ENCODE assay signal across 8 cellular contexts in the genomic region with DNA sequence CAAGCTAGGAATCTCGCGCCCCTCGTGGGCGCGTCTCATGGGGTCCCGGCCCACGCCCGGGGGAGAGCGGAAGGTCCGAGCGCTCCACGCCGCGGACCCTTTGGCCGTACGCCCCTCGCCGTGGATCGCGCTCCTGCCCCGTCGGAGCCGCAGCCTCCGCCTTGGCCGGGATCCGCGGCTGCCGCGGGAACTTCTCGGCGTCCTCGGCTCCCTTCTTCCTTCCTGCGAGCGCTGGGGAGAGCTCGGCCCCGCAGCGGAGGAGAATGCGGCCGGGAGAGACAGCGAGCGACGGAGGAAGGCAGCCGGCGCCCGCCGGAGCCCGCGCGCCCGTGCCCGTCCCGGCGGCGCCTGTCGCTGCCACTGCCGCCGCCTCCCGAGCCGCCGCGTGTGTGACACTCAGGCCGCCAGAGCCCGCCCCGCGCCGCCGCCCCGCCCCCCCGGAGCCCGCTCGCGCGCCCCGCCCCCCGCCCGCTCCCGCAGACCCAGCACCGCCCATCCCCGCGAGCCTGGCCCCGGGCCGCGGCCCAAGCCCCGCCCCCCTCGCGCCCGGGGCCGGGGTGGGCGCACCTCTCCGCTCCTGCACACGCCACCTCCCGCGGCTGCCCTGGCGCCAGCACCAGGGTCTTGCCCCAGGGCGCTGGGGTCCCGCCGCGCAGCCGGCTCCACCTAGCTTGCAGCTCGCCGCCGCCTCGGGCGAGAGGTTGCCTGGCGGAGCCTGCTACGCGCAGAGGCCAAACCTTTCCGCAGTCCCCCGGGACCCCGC. TPM values are rescaled to one million over a fixed set of nuclear protein-coding genes. Genes with fewer than 3 reads are reported as not detected.
DNase-seq lines count a peak whose midpoint lies in the region; ATAC-seq and TF ChIP-seq lines count a peak whose summit lies in the region.

A gene with protein sequence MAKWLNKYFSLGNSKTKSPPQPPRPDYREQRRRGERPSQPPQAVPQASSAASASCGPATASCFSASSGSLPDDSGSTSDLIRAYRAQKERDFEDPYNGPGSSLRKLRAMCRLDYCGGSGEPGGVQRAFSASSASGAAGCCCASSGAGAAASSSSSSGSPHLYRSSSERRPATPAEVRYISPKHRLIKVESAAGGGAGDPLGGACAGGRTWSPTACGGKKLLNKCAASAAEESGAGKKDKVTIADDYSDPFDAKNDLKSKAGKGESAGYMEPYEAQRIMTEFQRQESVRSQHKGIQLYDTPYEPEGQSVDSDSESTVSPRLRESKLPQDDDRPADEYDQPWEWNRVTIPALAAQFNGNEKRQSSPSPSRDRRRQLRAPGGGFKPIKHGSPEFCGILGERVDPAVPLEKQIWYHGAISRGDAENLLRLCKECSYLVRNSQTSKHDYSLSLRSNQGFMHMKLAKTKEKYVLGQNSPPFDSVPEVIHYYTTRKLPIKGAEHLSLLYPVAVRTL (minus strand): TSS at position 362 of the 763 bp plus-strand sequence. CDS start 582 bp downstream, outside the sequence.

- H3K79me2 ChIP-seq in MM.1S (ENCODE audit: low read length) (no peaks in the 10 kb centered on the region), hepatocyte (peaks cover 44% of the 10 kb centered on the region)

- no peaks in the 10 kb centered on the region for H3K36me3 Mint-ChIP-seq in T-helper 2 cell treated with Interferon-gamma antibody and Interleukin-4, amounts not matched to agents 5 μg/mL and 100 μg/mL, for 36 hours (ENCODE audit: low read depth)

- TF ChIP-seq CTCF in MM.1S (IDR thresholded peaks at IDR 0.05; ENCODE audit: low read length) (no peak; the same call in 1 of the 2 replicates), ascending aorta (IDR thresholded peaks at IDR 0.05) (peak in 2 of 3 experiments; percentile 15 to 37), hepatocyte (IDR thresholded peaks at IDR 0.05; ENCODE audit: poor library complexity) (peak; percentile 53)

- no peaks in the 10 kb centered on the region for H3K9me2 ChIP-seq in MM.1S (replicated peaks; ENCODE audit: insufficient read depth, low read length)
- no peaks in the 10 kb centered on the region for H3K9me2 ChIP-seq in hepatocyte (replicated peaks; ENCODE audit: insufficient read depth)

- H3K27ac Mint-ChIP-seq in T-helper 2 cell treated with Interferon-gamma antibody and Interleukin-4, amounts not matched to agents 5 μg/mL and 100 μg/mL, for 36 hours: peak within 1 kb of the TSS; percentile 18

- peaks cover 34% of the 10 kb centered on the region for H3K27me3 Mint-ChIP-seq in T-helper 2 cell treated with Interferon-gamma antibody and Interleukin-4, amounts not matched to agents 5 μg/mL and 100 μg/mL, for 36 hours (ENCODE audit: low read depth)

- peaks cover 7% of the 10 kb centered on the region for H3F3A ChIP-seq in MM.1S (ENCODE audit: insufficient read depth, low read length)

- ATAC-seq in aorta (ENCODE audit: low FRiP score): peak; percentile 82

- H3K27me3 ChIP-seq in H7 (ENCODE audit: control insufficient read depth, insufficient read depth, low read length): peaks cover 15% of the 10 kb centered on the region
- peaks cover 17% of the 10 kb centered on the region for H3K27me3 ChIP-seq in MM.1S (replicated peaks; ENCODE audit: insufficient read depth, low read length)
- no peaks in the 10 kb centered on the region for H3K27me3 ChIP-seq in ascending aorta
- no peaks in the 10 kb centered on the region for H3K27me3 ChIP-seq in hepatocyte
- H3K27me3 ChIP-seq in aorta (ENCODE audit: control insufficient read depth in 1 of 2, insufficient read depth in 2 of 2, low read length in 1 of 2): no peaks in the 10 kb centered on the region

- H3K9me3 ChIP-seq in MM.1S (replicated peaks; ENCODE audit: insufficient read depth, low read length) (no peaks in the 10 kb centered on the region), ascending aorta (no peaks in the 10 kb centered on the region), hepatocyte (ENCODE audit: low read depth) (no peaks in the 10 kb centered on the region), aorta (ENCODE audit: control insufficient read depth, low read length) (no peaks in the 10 kb centered on the region)

- under 1% methylated on average over 59 of the region's 110 CpGs for WGBS in hepatocyte (ENCODE audit: low lambda C conversion rate, missing lambda C conversion rate)
- 0% methylated on average over 64 to 110 of the region's 110 CpGs for WGBS in aorta, 2 donors

- H3K27ac ChIP-seq in MM.1S (ENCODE audit: low read length): peak within 1 kb of the TSS; percentile 35; the same call in 1 of the 2 replicates
- peak within 1 kb of the TSS; percentile 90 to 99 for H3K27ac ChIP-seq in ascending aorta
- peak within 1 kb of the TSS; percentile 99 for H3K27ac ChIP-seq in hepatocyte
- peak within 1 kb of the TSS; percentile 62 to 88 for H3K27ac ChIP-seq in aorta (ENCODE audit: low read depth in 1 of 2, low read length in 2 of 2)

- intact Hi-C loops in ascending aorta (cut with DNase I) (loop anchor here (1.0 to 2.0 kb wide), 2 partner anchors 26 to 52 kb away; no protein-coding TSS in a partner anchor), aorta (cut with DNase I) (loop anchor here (5.0 kb wide), 5 partner anchors 52 to 328 kb away; no protein-coding TSS in a partner anchor)

- H3K4me2 ChIP-seq in MM.1S (ENCODE audit: low read depth, low read length): peak within 1 kb of the TSS; percentile 100
- H3K4me2 ChIP-seq in hepatocyte: peak within 1 kb of the TSS; percentile 95

- DNase-seq in ELR (ENCODE audit: low read depth) (peak; percentile 83), H7 (peak; percentile 98), MM.1S (peak; percentile 81), ascending aorta (ENCODE audit: low spot score in 2 of 2) (peak in 1 of 2 donors; percentile 87), hepatocyte (ENCODE audit: low spot score) (peak; percentile 91), renal cortical epithelial cell (ENCODE audit: low read depth) (no peak), aorta (peak; percentile 87 to 94)
- DNase-seq in T-helper 2 cell treated with Interferon-gamma antibody and Interleukin-4, amounts not matched to agents 5 μg/mL and 100 μg/mL, for 36 hours (ENCODE audit: low spot score): peak; percentile 73

- H3K9ac ChIP-seq in MM.1S (ENCODE audit: low read length): peak within 1 kb of the TSS; percentile 61; the same call in 1 of the 2 replicates

- H4K20me1 ChIP-seq in MM.1S (ENCODE audit: insufficient read depth, low read length) (no peaks in the 10 kb centered on the region), hepatocyte (ENCODE audit: insufficient read depth, poor library complexity, severe bottlenecking) (peaks cover 24% of the 10 kb centered on the region)

- H3K4me1 ChIP-seq in MM.1S (ENCODE audit: low read length): peaks cover 18% of the 10 kb centered on the region; the same call in 1 of the 2 replicates
- H3K4me1 ChIP-seq in ascending aorta: peaks cover 3 to 14% of the 10 kb centered on the region in 2 donors
- H3K4me1 ChIP-seq in hepatocyte (ENCODE audit: insufficient read depth): peaks cover 19% of the 10 kb centered on the region
- H3K4me1 ChIP-seq in aorta (ENCODE audit: control insufficient read depth in 1 of 2, insufficient read depth in 2 of 2, low read length in 2 of 2): peaks cover 0 to 5% of the 10 kb centered on the region in 2 donors

- peak within 1 kb of the TSS; percentile 81 for H3K4me3 Mint-ChIP-seq in T-helper 2 cell treated with Interferon-gamma antibody and Interleukin-4, amounts not matched to agents 5 μg/mL and 100 μg/mL, for 36 hours

- H3K4me1 Mint-ChIP-seq in T-helper 2 cell treated with Interferon-gamma antibody and Interleukin-4, amounts not matched to agents 5 μg/mL and 100 μg/mL, for 36 hours (ENCODE audit: low read depth): peaks cover 18% of the 10 kb centered on the region

- H3K9me3 Mint-ChIP-seq in T-helper 2 cell treated with Interferon-gamma antibody and Interleukin-4, amounts not matched to agents 5 μg/mL and 100 μg/mL, for 36 hours: no peaks in the 10 kb centered on the region

- H3K4me3 ChIP-seq in H7 (ENCODE audit: insufficient read depth, low read depth, low read length) (peak within 1 kb of the TSS; percentile 84), MM.1S (ENCODE audit: low read length) (peak within 1 kb of the TSS; percentile 95), ascending aorta (peak within 1 kb of the TSS; percentile 87 to 97), hepatocyte (peak within 1 kb of the TSS; percentile 97), aorta (ENCODE audit: low read length in 2 of 2) (peak within 1 kb of the TSS; percentile 69 to 96)

- H3K36me3 ChIP-seq in H7 (replicated peaks; ENCODE audit: control insufficient read depth, insufficient read depth, low read length) (no peaks in the 10 kb centered on the region), MM.1S (replicated peaks; ENCODE audit: insufficient read depth, low read length) (no peaks in the 10 kb centered on the region), ascending aorta (no peaks in the 10 kb centered on the region), hepatocyte (replicated peaks; ENCODE audit: insufficient read depth, low read depth) (no peaks in the 10 kb centered on the region), aorta (ENCODE audit: control insufficient read depth in 1 of 2, insufficient read depth in 2 of 2, low read length in 1 of 2) (no peaks in the 10 kb centered on the region)

- H2AFZ ChIP-seq in MM.1S (ENCODE audit: low read length): peak within 1 kb of the TSS; percentile 100
- H2AFZ ChIP-seq in hepatocyte: peak within 1 kb of the TSS; percentile 79

RNA-seq across cellular contexts. Expression of the gene that starts here (rescaled TPM):
- 11.6 and 18.0 TPM in 2 replicates for total RNA-seq in H7 (2014; rRNA removed; shearing (Covaris generic))
- total RNA-seq in ascending aorta: 77.8 TPM
- total RNA-seq in hepatocyte: 15.5 and 20.8 TPM in 2 replicates
- 36.1 and 48.3 TPM in 2 replicates for polyA plus RNA-seq in hepatocyte
- total RNA-seq in renal cortical epithelial cell: 36.6 and 37.3 TPM in 2 replicates
- total RNA-seq in aorta: 10 to 100 TPM; 28.7 to 29.3 TPM
- polyA plus RNA-seq in aorta: 1 to 10 TPM; 3.5 to 5.7 TPM

Comparison
In these comparisons a context has a peak if more than half of its experiments do, and no peak if none do; other contexts are left out.
1. H3K27ac ChIP-seq: peak in every context shown above with its lines; median percentile 99 in hepatocyte; 94 in ascending aorta; 75 in aorta; 35 in MM.1S.